ENCODE assay signal across 18 cellular contexts in the genomic region with DNA sequence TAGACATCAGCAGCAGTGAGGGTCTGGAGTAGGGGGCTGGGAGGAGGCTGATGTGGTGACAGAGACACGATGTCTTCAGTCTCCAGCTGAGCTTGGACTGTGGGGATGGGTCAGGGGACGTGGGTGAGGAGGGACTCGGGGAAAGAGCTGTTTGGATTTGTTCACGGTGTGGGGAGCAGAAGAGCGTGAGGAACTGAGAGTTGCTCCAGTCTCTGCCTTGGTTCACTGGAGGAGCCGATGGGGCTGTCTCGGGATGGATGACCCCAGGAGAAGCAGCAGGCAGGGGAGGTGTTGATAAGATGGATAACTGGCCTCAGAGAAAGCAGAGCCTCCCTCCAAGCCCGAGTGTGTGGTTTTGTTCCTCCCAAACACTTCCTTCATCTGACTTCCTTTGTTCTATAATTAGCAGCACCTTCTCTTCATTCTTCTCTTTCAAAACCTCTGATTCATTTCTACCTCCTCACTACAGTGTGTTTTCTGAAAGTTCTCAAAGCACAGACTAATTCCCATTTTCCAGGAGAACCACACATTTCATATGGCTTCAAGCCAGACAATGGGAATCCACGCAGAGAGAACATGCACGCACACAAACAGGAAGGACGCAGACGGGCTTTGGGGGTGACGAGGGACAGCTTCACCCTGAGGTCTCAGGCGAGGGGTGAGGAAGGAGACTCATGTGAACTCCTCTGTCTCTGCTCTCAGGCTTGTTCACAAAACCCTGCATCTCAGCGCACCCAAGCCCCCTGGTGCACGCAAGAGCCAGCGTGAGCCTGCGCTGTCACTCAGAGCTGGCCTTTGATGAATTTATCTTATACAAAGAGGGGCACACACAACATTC. TPM values are rescaled to one million over a fixed set of nuclear protein-coding genes. Genes with fewer than 3 reads are reported as not detected.
DNase-seq lines count a peak whose midpoint lies in the region; ATAC-seq, FAIRE-seq and TF ChIP-seq lines count a peak whose summit lies in the region.
"Had no signal": no experiment of that assay in that cellular context is flagged by ENCODE, and none has a peak within 500 bp of the region (broad histone marks: within the 10 kb centered on the region; RNA-seq: fewer than 3 reads in every experiment).

No MANE protein-coding gene starts in this region.

- H3K27me3 Mint-ChIP-seq in HFFc6 (ENCODE audit: insufficient read depth): no peaks in the 10 kb centered on the region

- peak overlapping the region in 5 of 10 experiments; percentile 2 to 31 (median 11); a peak in 6 of 20 replicates for H3K4me3 ChIP-seq in BLaER1 treated with 17β-estradiol and CSF1 and Interleukin-3, amounts not matched to agents 10 nM and 100 nM
- H3K4me3 ChIP-seq in osteoblast (ENCODE audit: insufficient read depth, low read length): no peak overlapping the region
- H3K4me3 ChIP-seq: gastrocnemius medialis, GM23338 had no signal

- no peak overlapping the region for H3K27ac Mint-ChIP-seq in HFFc6
- H3K27ac Mint-ChIP-seq: GM23338 had no signal

- H3K79me2 ChIP-seq in osteoblast (ENCODE audit: insufficient read depth, low read length): no peaks in the 10 kb centered on the region

- no peak for TF ChIP-seq CTCF in HFFc6 (IDR thresholded peaks at IDR 0.05)
- TF ChIP-seq CTCF in osteoblast (IDR thresholded peaks at IDR 0.05; ENCODE audit: extremely low read depth, low read depth, low read length): no peak

- ATAC-seq in GM21381 (IDR thresholded peaks at IDR 0.05; ENCODE audit: unreplicated experiment): no peak
- ATAC-seq: activated CD4-positive, CD25-positive, alpha-beta regulatory T cell treated with anti-CD3 and anti-CD28 coated beads, Interleukin-2, amount 50 U/mL, for 24 hours; gastrocnemius medialis; GM23338 had no signal

- H3K36me3 ChIP-seq in BLaER1 treated with 17β-estradiol and CSF1 and Interleukin-3, amounts not matched to agents 10 nM and 100 nM: no peaks in the 10 kb centered on the region
- no peaks in the 10 kb centered on the region for H3K36me3 ChIP-seq in osteoblast (ENCODE audit: insufficient read depth, low read length)
- H3K36me3 ChIP-seq: gastrocnemius medialis had no signal

- H3K4me1 ChIP-seq in BLaER1 treated with 17β-estradiol and CSF1 and Interleukin-3, amounts not matched to agents 10 nM and 100 nM: peaks cover 59 to 77% (median 74%) of the 10 kb centered on the region in 10 experiments
- H3K4me1 ChIP-seq in osteoblast (ENCODE audit: insufficient read depth, low read length): no peaks in the 10 kb centered on the region
- H3K4me1 ChIP-seq: gastrocnemius medialis had no signal

- no peaks in the 10 kb centered on the region for H3K9me3 ChIP-seq in BLaER1 treated with 17β-estradiol and CSF1 and Interleukin-3, amounts not matched to agents 10 nM and 100 nM (replicated peaks in 1 of 11)
- H3K9me3 ChIP-seq in osteoblast (ENCODE audit: low read depth, low read length): no peaks in the 10 kb centered on the region
- H3K9me3 ChIP-seq: gastrocnemius medialis, SK-N-SH had no signal

- peak overlapping the region; percentile 75 to 96 (median 86) for H3K4me2 ChIP-seq in BLaER1 treated with 17β-estradiol and CSF1 and Interleukin-3, amounts not matched to agents 10 nM and 100 nM
- no peak overlapping the region for H3K4me2 ChIP-seq in osteoblast (ENCODE audit: insufficient read depth, low read length)
- H3K4me2 ChIP-seq: GM23338, SK-N-SH had no signal

- no peaks in the 10 kb centered on the region for H4K20me1 ChIP-seq in BLaER1 treated with 17β-estradiol and CSF1 and Interleukin-3, amounts not matched to agents 10 nM and 100 nM
- H4K20me1 ChIP-seq in osteoblast (ENCODE audit: insufficient read depth, low read length): no peaks in the 10 kb centered on the region

- FAIRE-seq in GM12891 (lab: Jason Lieb, UNC): peak; percentile 96
- FAIRE-seq: G401.6 had no signal

- DNase-seq in GM12891 (ENCODE audit: insufficient read length, low spot score) (no peak), RPMI7951 (ENCODE audit: low read depth) (peak; percentile 31), globus pallidus (ENCODE audit: low spot score) (peak; percentile 20), HFFc6 (no peak), GM19238 (ENCODE audit: insufficient read length, low spot score) (no peak), osteoblast (ENCODE audit: insufficient read length, low spot score, missing footprints) (no peak)
- DNase-seq: gastrocnemius medialis; NCI-H1417 treated with DMSO at 0.1 percent for 48 hours; NCI-H748 treated with DMSO at 0.1 percent for 48 hours; SK-N-SH; stimulated activated naive CD4-positive, alpha-beta T cell had no signal

- TF ChIP-seq POLR2A in GM12891 (IDR thresholded peaks at IDR 0.05; ENCODE audit: low read depth, low read length): no peak

- no peak overlapping the region for H3K4me3 Mint-ChIP-seq in HFFc6
- H3K4me3 Mint-ChIP-seq: GM23338 had no signal

- peak overlapping the region in 9 of 11 experiments; percentile 9 to 68 (median 46); a peak in 13 of 22 replicates for H3K9ac ChIP-seq in BLaER1 treated with 17β-estradiol and CSF1 and Interleukin-3, amounts not matched to agents 10 nM and 100 nM
- H3K9ac ChIP-seq: SK-N-SH had no signal

- peaks cover 5% of the 10 kb centered on the region; the same call in 1 of the 2 replicates for H3K36me3 Mint-ChIP-seq in HFFc6 (ENCODE audit: low read depth)

- peaks cover 48% of the 10 kb centered on the region for H3K9me3 Mint-ChIP-seq in HFFc6

- no peak overlapping the region for H2AFZ ChIP-seq in osteoblast (ENCODE audit: low read length)
- H2AFZ ChIP-seq: GM23338 had no signal

- H3K4me1 Mint-ChIP-seq in HFFc6 (ENCODE audit: low read depth): no peaks in the 10 kb centered on the region; the same call in 1 of the 2 replicates
- H3K4me1 Mint-ChIP-seq: GM23338 had no signal

- peak overlapping the region in 9 of 11 experiments; percentile 14 to 83 (median 66); a peak in 16 of 22 replicates for H3K27ac ChIP-seq in BLaER1 treated with 17β-estradiol and CSF1 and Interleukin-3, amounts not matched to agents 10 nM and 100 nM
- H3K27ac ChIP-seq in osteoblast (ENCODE audit: low read depth, low read length): no peak overlapping the region
- H3K27ac ChIP-seq: C4-2B, gastrocnemius medialis had no signal

- peaks cover 0 to 18% (median 0%) of the 10 kb centered on the region in 11 experiments; a peak in 3 of 22 replicates for H3K27me3 ChIP-seq in BLaER1 treated with 17β-estradiol and CSF1 and Interleukin-3, amounts not matched to agents 10 nM and 100 nM
- H3K27me3 ChIP-seq in osteoblast (ENCODE audit: insufficient read depth, low read length): no peaks in the 10 kb centered on the region
- H3K27me3 ChIP-seq: gastrocnemius medialis had no signal

TF ChIP-seq in GM12891, 5 proteins besides CTCF, POLR2A, EP300 and RAD21:
- TF ChIP-seq POLR2AphosphoS5 (IDR thresholded peaks at IDR 0.05; ENCODE audit: low read depth, low read length) (no peak), POU2F2 (IDR thresholded peaks at IDR 0.05; ENCODE audit: low read depth, low read length) (no peak), PAX5 (IDR thresholded peaks at IDR 0.05; ENCODE audit: insufficient read depth, low read length, severe bottlenecking) (no peak), TAF1 (IDR thresholded peaks at IDR 0.05; ENCODE audit: low read depth, low read length) (no peak), SPI1 (IDR thresholded peaks at IDR 0.05; ENCODE audit: low read depth, low read length) (peak; percentile 85)
TF ChIP-seq in GM12891: peak in this region for 1.

RNA-seq across cellular contexts. Expression of a gene that starts 18.6 kb away (rescaled TPM):
- 1.2 TPM for polyA plus RNA-seq in GM12891 (2012; ENCODE audit: low read depth, missing spikeins)
- not detected in 2 replicates for total RNA-seq in RPMI7951 (2014; rRNA removed; shearing (Covaris generic))
- total RNA-seq in HFFc6 (2021; fragmentation: NEBNext Ultra II Directional; extraction: Animal tissue kit (Norgen Biotek cat#: 25700)): not detected
- total RNA-seq in osteoblast: not detected in 2 replicates
- total RNA-seq: gastrocnemius medialis, GM23338, HT-29 had no signal
- polyA plus RNA-seq: GM23338, SK-N-SH had no signal

RNA-seq across cellular contexts. Expression of a gene that starts 48.1 kb away (rescaled TPM):
- 1.3 TPM for polyA plus RNA-seq in GM12891 (2012; ENCODE audit: low read depth, missing spikeins)
- 1.1 and 1.7 TPM in 2 replicates for total RNA-seq in RPMI7951 (2014; rRNA removed; shearing (Covaris generic))
- 10 to 100 TPM; 45.9 to 70.5 (median 56.9) TPM for total RNA-seq in HFFc6 (2021; fragmentation: NEBNext Ultra II Directional; extraction: Animal tissue kit (Norgen Biotek cat#: 25700))
- total RNA-seq in osteoblast: 18.8 and 20.3 TPM in 2 replicates

RNA-seq across cellular contexts. Expression of a gene that starts 52.3 kb away (rescaled TPM):
- polyA plus RNA-seq in GM12891 (2012; ENCODE audit: low read depth, missing spikeins): 2.7 TPM
- total RNA-seq in RPMI7951 (2014; rRNA removed; shearing (Covaris generic)): not detected in 2 replicates
- total RNA-seq in HFFc6 (2021; fragmentation: NEBNext Ultra II Directional; extraction: Animal tissue kit (Norgen Biotek cat#: 25700)): not detected
- not detected in 2 replicates for total RNA-seq in osteoblast
- total RNA-seq: GM23338, HT-29 had no signal
- polyA plus RNA-seq: GM23338, SK-N-SH had no signal

RNA-seq across cellular contexts. Expression of a gene that starts 57.7 kb away (rescaled TPM):
- polyA plus RNA-seq in GM12891 (2012; ENCODE audit: low read depth, missing spikeins): 2.0 TPM
- total RNA-seq in RPMI7951 (2014; rRNA removed; shearing (Covaris generic)): 0.88 and 1.4 TPM in 2 replicates
- 1 to 10 TPM; 3.0 to 4.0 (median 3.6) TPM for total RNA-seq in HFFc6 (2021; fragmentation: NEBNext Ultra II Directional; extraction: Animal tissue kit (Norgen Biotek cat#: 25700))
- 14.4 and 21.4 TPM in 2 replicates for total RNA-seq in osteoblast

Comparison
In these comparisons a context has a peak if more than half of its experiments do, and no peak if none do; other contexts are left out.
1. DNase-seq: peak in RPMI7951 (single experiment) and globus pallidus (single experiment); none in GM12891 (single experiment), HFFc6 (single experiment), GM19238 (single experiment) and osteoblast (single experiment).